ENCODE assay signal across 2 cellular contexts in genomic region chr7:138352570-138353461, GRCh38.
TF ChIP-seq lines count a peak whose summit lies in the region.

No MANE protein-coding gene starts in this region.

TF ChIP-seq in K562, 482 proteins besides CTCF, POLR2A, EP300 and RAD21 (continued from another document and continues in another):
- no peak for TF ChIP-seq ZNF512 (tag; IDR thresholded peaks at IDR 0.05)
- TF ChIP-seq BRD9 (IDR thresholded peaks at IDR 0.05; ENCODE audit: low read depth, partially characterized antibody), result peak; percentile 80
- TF ChIP-seq ZNF655 (CRISPR knock-in tag; IDR thresholded peaks at IDR 0.05), result no peak
- no peak for TF ChIP-seq ZNF263 (CRISPR knock-in tag; IDR thresholded peaks at IDR 0.05; ENCODE audit: borderline replicate concordance)
- TF ChIP-seq FOSL1 (tag; conservative IDR thresholded peaks at IDR 0.05), result peak; percentile 99
- TF ChIP-seq ZNF253 (CRISPR knock-in tag; conservative IDR thresholded peaks at IDR 0.05), result no peak
- peak; percentile 77 for TF ChIP-seq ZNF274 (IDR thresholded peaks at IDR 0.05; ENCODE audit: borderline replicate concordance, low read depth, low read length)
- TF ChIP-seq FOXP4 (CRISPR knock-in tag; IDR thresholded peaks at IDR 0.05; ENCODE audit: borderline replicate concordance), result no peak
- TF ChIP-seq USF1 (CRISPR knock-in tag; IDR thresholded peaks at IDR 0.05), result no peak
- TF ChIP-seq TCF15 (CRISPR knock-in tag; IDR thresholded peaks at IDR 0.05), result no peak
- TF ChIP-seq ELK3 (CRISPR knock-in tag; IDR thresholded peaks at IDR 0.05), result no peak
- no peak for TF ChIP-seq NFYB (IDR thresholded peaks at IDR 0.05; ENCODE audit: extremely low read depth, insufficient read length)
- no peak for TF ChIP-seq CREBBP (IDR thresholded peaks at IDR 0.05; ENCODE audit: low read depth, low read length)
- TF ChIP-seq ZNF133 (CRISPR knock-in tag; IDR thresholded peaks at IDR 0.05), result no peak
- no peak; the same call in 1 of the 2 replicates for TF ChIP-seq CEBPZ (IDR thresholded peaks at IDR 0.05; ENCODE audit: borderline replicate concordance, low read depth, low read length)
- TF ChIP-seq RBM15 (IDR thresholded peaks at IDR 0.05; ENCODE audit: insufficient read depth, low read length), result no peak
- peak; percentile 43 for TF ChIP-seq TBP (optimal IDR thresholded peaks at IDR 0.05; ENCODE audit: low read depth, low read length)

TF ChIP-seq in HepG2, 621 proteins besides CTCF, POLR2A, EP300 and RAD21 (continued from another document and continues in another):
- TF ChIP-seq PRDM10 (CRISPR knock-in tag; IDR thresholded peaks at IDR 0.05; ENCODE audit: low read depth) (peak; percentile 78; the same call in 1 of the 2 replicates), ARNT2 (CRISPR knock-in tag; IDR thresholded peaks at IDR 0.05; ENCODE audit: low read depth) (no peak), ZNF850 (CRISPR knock-in tag; conservative IDR thresholded peaks at IDR 0.05) (no peak), FOSL2 (CRISPR knock-in tag; IDR thresholded peaks at IDR 0.05) (peak; percentile 100), RFX1 (IDR thresholded peaks at IDR 0.05) (no peak), AFF4 (CRISPR knock-in tag; IDR thresholded peaks at IDR 0.05) (peak; percentile 94), POGZ (CRISPR knock-in tag; IDR thresholded peaks at IDR 0.05) (peak; percentile 99), SIN3A (IDR thresholded peaks at IDR 0.05; ENCODE audit: borderline replicate concordance, low read depth, low read length) (no peak), ZNF354B (CRISPR knock-in tag; IDR thresholded peaks at IDR 0.05) (no peak), ZXDC (CRISPR knock-in tag; IDR thresholded peaks at IDR 0.05) (peak; percentile 36; the same call in 1 of the 2 replicates), ZNF724P (CRISPR knock-in tag; IDR thresholded peaks at IDR 0.05; ENCODE audit: borderline replicate concordance) (0 out of 2 replicates have a peak, but pooled peaks have one; percentile 45), FOXA3 (CRISPR knock-in tag; IDR thresholded peaks at IDR 0.05) (peak; percentile 94), REL (CRISPR knock-in tag; conservative IDR thresholded peaks at IDR 0.05) (no peak), ZFP41 (CRISPR knock-in tag; IDR thresholded peaks at IDR 0.05; ENCODE audit: borderline replicate concordance) (0 out of 2 replicates have a peak, but pooled peaks have one; percentile 57), FOXA1 (IDR thresholded peaks at IDR 0.05) (no peak), FOXA1 (CRISPR knock-in tag; IDR thresholded peaks at IDR 0.05) (peak; percentile 85), DR1 (CRISPR knock-in tag; IDR thresholded peaks at IDR 0.05) (peak; percentile 87), CHD2 (IDR thresholded peaks at IDR 0.05; ENCODE audit: low read depth, low read length) (no peak), MATR3 (CRISPR knock-in tag; IDR thresholded peaks at IDR 0.05) (no peak), PPARG (CRISPR knock-in tag; conservative IDR thresholded peaks at IDR 0.05) (peak; percentile 90), HNF1B (CRISPR knock-in tag; IDR thresholded peaks at IDR 0.05) (peak; percentile 91), RARA (CRISPR knock-in tag; IDR thresholded peaks at IDR 0.05) (peak; percentile 90), TBX2 (CRISPR knock-in tag; IDR thresholded peaks at IDR 0.05; ENCODE audit: borderline replicate concordance) (peak; percentile 86), ZNF816 (CRISPR knock-in tag; IDR thresholded peaks at IDR 0.05; ENCODE audit: borderline replicate concordance) (peak; percentile 51; the same call in 1 of the 2 replicates), ZNF761 (CRISPR knock-in tag; conservative IDR thresholded peaks at IDR 0.05) (no peak), JUND (CRISPR knock-in tag; IDR thresholded peaks at IDR 0.05) (peak; percentile 99), CEBPB (IDR thresholded peaks at IDR 0.05; ENCODE audit: borderline replicate concordance, low read depth, low read length) (peak; percentile 94), CBX5 (CRISPR knock-in tag; IDR thresholded peaks at IDR 0.05; ENCODE audit: borderline replicate concordance) (peak; percentile 97), TRIM22 (IDR thresholded peaks at IDR 0.05) (no peak), CHCHD3 (CRISPR knock-in tag; IDR thresholded peaks at IDR 0.05) (no peak), TMF1 (CRISPR knock-in tag; IDR thresholded peaks at IDR 0.05; ENCODE audit: low read depth) (no peak), SP2 (CRISPR knock-in tag; IDR thresholded peaks at IDR 0.05) (no peak), PHF21A (CRISPR knock-in tag; IDR thresholded peaks at IDR 0.05) (peak; percentile 96), ZNF772 (CRISPR knock-in tag; IDR thresholded peaks at IDR 0.05) (peak; percentile 57; the same call in 1 of the 2 replicates), FOXO4 (CRISPR knock-in tag; conservative IDR thresholded peaks at IDR 0.05) (no peak), TARDBP (CRISPR knock-in tag; IDR thresholded peaks at IDR 0.05) (peak; percentile 91), ZMYM4 (CRISPR knock-in tag; IDR thresholded peaks at IDR 0.05) (peak; percentile 97), DNMT3B (CRISPR knock-in tag; conservative IDR thresholded peaks at IDR 0.05) (no peak; the same call in 1 of the 2 replicates), PHB2 (IDR thresholded peaks at IDR 0.05; ENCODE audit: partially characterized antibody) (no peak), ATF2 (CRISPR knock-in tag; IDR thresholded peaks at IDR 0.05) (peak; percentile 98), HHEX (CRISPR knock-in tag; IDR thresholded peaks at IDR 0.05) (peak; percentile 33; the same call in 1 of the 2 replicates), SRY (CRISPR knock-in tag; IDR thresholded peaks at IDR 0.05) (no peak)
